In the genomic region with DNA sequence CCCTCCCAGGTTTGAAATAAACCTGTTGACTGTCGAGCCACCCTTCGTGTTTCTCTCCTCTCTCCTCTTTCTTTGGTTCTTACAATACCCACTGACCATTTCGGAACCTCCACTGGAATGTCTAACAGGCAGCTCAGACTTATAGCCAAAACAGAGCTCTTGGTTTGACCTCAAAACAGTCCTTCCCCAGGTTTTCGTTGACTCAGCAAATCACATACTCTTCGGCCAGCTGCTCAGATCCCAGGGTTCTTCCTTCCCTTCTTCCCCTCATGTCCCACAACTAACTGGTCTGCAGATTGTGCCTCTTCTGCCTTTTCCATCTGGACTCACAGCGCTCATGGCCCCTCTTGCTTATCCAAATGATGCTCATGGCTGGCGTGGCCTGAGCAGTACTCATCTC, we compare ENCODE assay signal across 21 cellular contexts. TPM values are rescaled to one million over a fixed set of nuclear protein-coding genes. Genes with fewer than 3 reads are reported as not detected.
DNase-seq lines count a peak whose midpoint lies in the region; ATAC-seq, FAIRE-seq and TF ChIP-seq lines count a peak whose summit lies in the region.
"Had no signal": no experiment of that assay in that cellular context is flagged by ENCODE, and none has a peak within 500 bp of the region (broad histone marks: within the 10 kb centered on the region; RNA-seq: fewer than 3 reads in every experiment).

No MANE protein-coding gene starts in this region.

- ATAC-seq in HG02642 (IDR thresholded peaks at IDR 0.05; ENCODE audit: poor library complexity, unreplicated experiment), result no peak

- H4K5ac ChIP-seq in H1 (ENCODE audit: insufficient read length, low read depth, low read length), result no peak overlapping the region

- no peak overlapping the region for H4K91ac ChIP-seq in H1 (replicated peaks; ENCODE audit: insufficient read length, low read length)
- peak overlapping the region; percentile 36 for H4K91ac ChIP-seq in mesenchymal stem cell (ENCODE audit: low read length)

- no peak overlapping the region for H3K56ac ChIP-seq in H1 (replicated peaks; ENCODE audit: insufficient read length, low read depth, low read length)

- H3K18ac ChIP-seq in H1 (ENCODE audit: extremely low read depth, low read length), result no peak overlapping the region
- H3K18ac ChIP-seq in mesenchymal stem cell (ENCODE audit: low read depth in 1 of 2, low read length in 2 of 2), result no peak overlapping the region

- H2BK20ac ChIP-seq in H1 (ENCODE audit: low read length), result no peak overlapping the region

- peak overlapping the region; percentile 70 for H3K27ac Mint-ChIP-seq in osteocyte (ENCODE audit: unreplicated experiment)
- H3K27ac Mint-ChIP-seq: CD8-positive, alpha-beta memory T cell; IgD-negative memory B cell had no signal

- H3K4me1 ChIP-seq in H1 (replicated peaks in 1 of 4; ENCODE audit: control insufficient read depth in 3 of 4, insufficient read depth in 4 of 4, low read length in 3 of 4), result peaks cover 0 to 3% (median under 1%) of the 10 kb centered on the region in 4 experiments; a peak in 3 of 7 replicates
- H3K4me1 ChIP-seq in mesenchymal stem cell (ENCODE audit: control insufficient read depth, insufficient read depth, low read depth, low read length), result peaks cover 18% of the 10 kb centered on the region
- H3K4me1 ChIP-seq: BE2C, Caco-2 had no signal

- no peaks in the 10 kb centered on the region for H3K9me3 Mint-ChIP-seq in osteocyte (ENCODE audit: unreplicated experiment)
- H3K9me3 Mint-ChIP-seq: CD8-positive, alpha-beta memory T cell; IgD-negative memory B cell had no signal

- CTCF ChIA-PET in H1 (lab: Charles Lee; ENCODE audit: partially characterized antibody), result interaction anchor here (0.8 to 3.2 kb wide), 6 partner anchors 10 to 203 kb away, joined by 3 to 14 read pairs (median 3); no protein-coding TSS in a partner anchor

- H3K4me3 ChIP-seq in HFF-Myc (replicated peaks; ENCODE audit: low read depth, low read length) (0 out of 2 replicates have a peak overlapping the region, but pooled peaks have one; percentile 1), H1 (ENCODE audit: extremely low read depth in 1 of 4, insufficient read depth in 2 of 4, low read depth in 3 of 4, low read length in 4 of 4) (no peak overlapping the region), mesenchymal stem cell (ENCODE audit: insufficient read depth in 1 of 2, low read depth in 1 of 2, low read length in 2 of 2) (no peak overlapping the region)
- H3K4me3 ChIP-seq: HAP-1 had no signal

- peaks cover 2% of the 10 kb centered on the region for H3K23me2 ChIP-seq in H1 (ENCODE audit: low read depth, low read length)

- H3K27me3 ChIP-seq in H1 (replicated peaks in 1 of 4; ENCODE audit: control insufficient read depth in 3 of 4, extremely low read depth in 1 of 4, insufficient read depth in 3 of 4, low read length in 3 of 4), result no peaks in the 10 kb centered on the region
- no peaks in the 10 kb centered on the region for H3K27me3 ChIP-seq in mesenchymal stem cell (ENCODE audit: control insufficient read depth in 1 of 2, insufficient read depth in 1 of 2, low read length in 2 of 2)
- H3K27me3 ChIP-seq: BE2C had no signal

- POLR2A ChIA-PET in H1 (lab: Charles Lee; ENCODE audit: partially characterized antibody), result interaction anchor here (1.2 kb wide), 1 partner anchor 261 kb away, joined by 4 read pairs; no protein-coding TSS in a partner anchor

- H3K14ac ChIP-seq in H1 (ENCODE audit: insufficient read length) (no peak overlapping the region), mesenchymal stem cell (ENCODE audit: low read length in 2 of 2) (peak overlapping the region in 1 of 2 experiments; percentile 7)

- DNase-seq in HFF-Myc (ENCODE audit: extremely low read depth, low read depth) (no peak), H1 (ENCODE audit: low read depth in 1 of 2, low spot score in 2 of 2) (no peak), mesenchymal stem cell (no peak), osteocyte (ENCODE audit: extremely low spot score, unreplicated experiment) (no peak), activated gamma-delta T cell treated with Interleukin-2 at 50 U/mL for 16 hours (no peak), islet precursor cell (no peak)
- DNase-seq in activated T-cell treated with anti-CD3 and anti-CD28 coated beads, Interleukin-2, amount 50 U/mL, for 1 hour, result no peak
- DNase-seq: BE2C; Caco-2; CD8-positive, alpha-beta memory T cell; DND-41; GDM1; GOT3 had no signal

- H4K8ac ChIP-seq in H1 (ENCODE audit: extremely low read depth, insufficient read depth, low read length) (no peak overlapping the region; the same call in 1 of the 2 replicates), mesenchymal stem cell (ENCODE audit: low read length) (no peak overlapping the region)

- H3K36me3 Mint-ChIP-seq in osteocyte (ENCODE audit: unreplicated experiment), result peaks cover 53% of the 10 kb centered on the region
- H3K36me3 Mint-ChIP-seq: IgD-negative memory B cell had no signal

- WGBS in H1 (ENCODE audit: extremely low coverage in 1 of 2, insufficient coverage in 1 of 2, insufficient read length in 1 of 2, insufficient replicate concordance in 2 of 2, low coverage in 1 of 2, low lambda C conversion rate in 2 of 2, missing lambda C conversion rate in 1 of 2), 2 experiments, result 93% methylated on average over 7 of the region's 7 CpGs; no CpG with 5 or more reads in 1 of the 2 experiments
- 95% methylated on average over 7 of the region's 7 CpGs for WGBS in mesenchymal stem cell

- H3K4ac ChIP-seq in H1 (replicated peaks; ENCODE audit: insufficient read length, low read depth, low read length) (no peak overlapping the region), mesenchymal stem cell (ENCODE audit: low read depth in 1 of 2, low read length in 2 of 2) (no peak overlapping the region)

- H2AK5ac ChIP-seq in H1 (ENCODE audit: low read depth, low read length) (no peak overlapping the region), mesenchymal stem cell (ENCODE audit: low read length, severe bottlenecking) (no peak overlapping the region)

- H3K36me3 ChIP-seq in H1 (ENCODE audit: control insufficient read depth in 2 of 4, insufficient read depth in 4 of 4, low read length in 3 of 4), result peaks cover 0 to 6% (median 0%) of the 10 kb centered on the region in 4 experiments; a peak in 3 of 8 replicates
- H3K36me3 ChIP-seq in mesenchymal stem cell (ENCODE audit: control insufficient read depth in 1 of 2, insufficient read depth in 2 of 2, low read depth in 1 of 2, low read length in 2 of 2), result peaks cover 36 to 68% of the 10 kb centered on the region in 2 experiments
- H3K36me3 ChIP-seq: HAP-1 had no signal

- H3K4me3 Mint-ChIP-seq in osteocyte (ENCODE audit: unreplicated experiment), result no peak overlapping the region

- no peak overlapping the region for H3K27ac ChIP-seq in H1 (ENCODE audit: low read depth, low read length)
- H3K27ac ChIP-seq in mesenchymal stem cell (ENCODE audit: low read length, poor library complexity, severe bottlenecking), result no peak overlapping the region
- H3K27ac ChIP-seq: C4-2B, HL-60, KMS-11 had no signal

- FAIRE-seq in H1 (lab: Jason Lieb, UNC), result no peak
- FAIRE-seq: A204.1, GM12892 had no signal

- H2AFZ ChIP-seq in H1 (ENCODE audit: low read length) (no peak overlapping the region), mesenchymal stem cell (ENCODE audit: low read depth, low read length) (no peak overlapping the region)

- H4K20me1 ChIP-seq in H1 (replicated peaks in 1 of 2; ENCODE audit: control insufficient read depth in 1 of 2, insufficient read depth in 2 of 2, low read length in 2 of 2), result no peaks in the 10 kb centered on the region

- peaks cover 9% of the 10 kb centered on the region; the same call in 1 of the 2 replicates for H3K79me1 ChIP-seq in H1 (ENCODE audit: low read depth, low read length)
- peaks cover 22% of the 10 kb centered on the region for H3K79me1 ChIP-seq in mesenchymal stem cell (replicated peaks; ENCODE audit: low read length, poor library complexity, severe bottlenecking)

- no peaks in the 10 kb centered on the region for H3K27me3 Mint-ChIP-seq in osteocyte (ENCODE audit: unreplicated experiment)
- H3K27me3 Mint-ChIP-seq: IgD-negative memory B cell had no signal

- TF ChIP-seq EP300 in H1 (IDR thresholded peaks at IDR 0.05; ENCODE audit: borderline replicate concordance in 1 of 2, low read depth in 2 of 2, low read length in 2 of 2), result no peak

- H2BK120ac ChIP-seq in H1 (replicated peaks; ENCODE audit: low read depth, low read length), result no peak overlapping the region
- H2BK120ac ChIP-seq in mesenchymal stem cell (ENCODE audit: low read depth, low read length), result peak overlapping the region; percentile 6

- H3K79me2 ChIP-seq in H1 (ENCODE audit: control insufficient read depth in 1 of 2, insufficient read depth in 2 of 2, low read length in 2 of 2), result peaks cover 0 to 13% of the 10 kb centered on the region in 2 experiments; a peak in 3 of 4 replicates

- no peak overlapping the region for H2BK12ac ChIP-seq in H1 (ENCODE audit: low read depth, low read length)
- no peak overlapping the region for H2BK12ac ChIP-seq in mesenchymal stem cell (ENCODE audit: low read length in 2 of 2)

- H3K4me1 Mint-ChIP-seq in osteocyte (ENCODE audit: unreplicated experiment), result peaks cover 75% of the 10 kb centered on the region

- H3K4me2 ChIP-seq in H1 (ENCODE audit: insufficient read depth in 1 of 2, low read depth in 2 of 2, low read length in 2 of 2) (no peak overlapping the region), mesenchymal stem cell (ENCODE audit: low read length, poor library complexity, severe bottlenecking) (no peak overlapping the region)
- H3K4me2 ChIP-seq: KMS-11 had no signal

- H2BK15ac ChIP-seq in H1 (ENCODE audit: low read length) (no peak overlapping the region), mesenchymal stem cell (ENCODE audit: low read depth, poor library complexity, severe bottlenecking) (no peak overlapping the region)

- no peak for TF ChIP-seq POLR2A in H1 (IDR thresholded peaks at IDR 0.05; ENCODE audit: control extremely low read depth in 1 of 2, low read depth in 2 of 2, low read length in 2 of 2)

- TF ChIP-seq CTCF in HFF-Myc (IDR thresholded peaks at IDR 0.05; ENCODE audit: low read depth, low read length, missing control alignments) (no peak), H1 (IDR thresholded peaks at IDR 0.05; ENCODE audit: control extremely low read depth in 1 of 3, insufficient read depth in 1 of 3, low read depth in 1 of 3, low read length in 3 of 3) (no peak), osteocyte (IDR thresholded peaks at IDR 0.05) (no peak)

- H3K9me3 ChIP-seq in H1 (ENCODE audit: insufficient read depth in 2 of 2, low read depth in 1 of 2, low read length in 1 of 2) (no peaks in the 10 kb centered on the region; a peak in 1 of 4 replicates), mesenchymal stem cell (ENCODE audit: control insufficient read depth, low read length) (no peaks in the 10 kb centered on the region)
- H3K9me3 ChIP-seq: BE2C, Caco-2 had no signal

- no peak for TF ChIP-seq RAD21 in H1 (IDR thresholded peaks at IDR 0.05 in 1 of 2, conservative IDR thresholded peaks at IDR 0.05 in 1 of 2; ENCODE audit: low read depth in 2 of 2, low read length in 2 of 2)

- H3K9ac ChIP-seq in H1 (replicated peaks in 1 of 4; ENCODE audit: extremely low read depth in 1 of 4, low read depth in 3 of 4, low read length in 3 of 4), result no peak overlapping the region
- no peak overlapping the region for H3K9ac ChIP-seq in mesenchymal stem cell (ENCODE audit: low read length)
- H3K9ac ChIP-seq: KMS-11 had no signal

- no peak overlapping the region for H2BK5ac ChIP-seq in H1 (ENCODE audit: low read depth, low read length)
- no peak overlapping the region for H2BK5ac ChIP-seq in mesenchymal stem cell (ENCODE audit: low read depth, low read length, poor library complexity, severe bottlenecking)

- H3K23ac ChIP-seq in H1 (ENCODE audit: insufficient read length), result no peak overlapping the region
- H3K23ac ChIP-seq in mesenchymal stem cell (ENCODE audit: low read length in 2 of 2), result no peak overlapping the region

RNA-seq across cellular contexts. Expression of gene ARMC9, which starts 4.7 kb away (rescaled TPM):
- total RNA-seq in H1 (2021; fragmentation: NEBNext Ultra II Directional; extraction: Animal tissue kit (Norgen Biotek cat#: 25700)), result 33.0 and 36.1 TPM in 2 replicates
- polyA plus RNA-seq in H1 (2011; rRNA removed), result 17.6 and 23.2 TPM in 2 replicates
- 33.4 TPM for polyA plus RNA-seq in H1 (2011; cell fraction: cytosol; rRNA removed)
- polyA plus RNA-seq in H1 (2011; cell fraction: nucleus; rRNA removed), result 36.4 TPM
- polyA plus RNA-seq in H1 (2012, experiment 1 of 2), result 21.9 to 31.6 TPM (median 26.4 TPM) in 4 replicates
- 10.4 TPM for polyA plus RNA-seq in H1 (2012, experiment 2 of 2)
- polyA plus RNA-seq in H1 (2013, experiment 1 of 2), result 18.3 TPM
- 18.4 TPM for polyA plus RNA-seq in H1 (2013, experiment 2 of 2)
- 65.7 and 72.1 TPM in 2 replicates for polyA minus RNA-seq in H1 (2011; rRNA and poly(A)+ RNA removed)
- polyA minus RNA-seq in H1 (2011; cell fraction: cytosol; rRNA and poly(A)+ RNA removed), result 23.5 TPM
- 48.2 TPM for polyA minus RNA-seq in H1 (2011; cell fraction: nucleus; rRNA and poly(A)+ RNA removed)
- 200 TPM for polyA plus RNA-seq in mesenchymal stem cell (2013, experiment 1 of 2)
- 202 TPM for polyA plus RNA-seq in mesenchymal stem cell (2013, experiment 2 of 2)
- 178 and 204 TPM in 2 replicates for total RNA-seq in osteocyte
